ENCODE assay signal across 8 cellular contexts in the genomic region with DNA sequence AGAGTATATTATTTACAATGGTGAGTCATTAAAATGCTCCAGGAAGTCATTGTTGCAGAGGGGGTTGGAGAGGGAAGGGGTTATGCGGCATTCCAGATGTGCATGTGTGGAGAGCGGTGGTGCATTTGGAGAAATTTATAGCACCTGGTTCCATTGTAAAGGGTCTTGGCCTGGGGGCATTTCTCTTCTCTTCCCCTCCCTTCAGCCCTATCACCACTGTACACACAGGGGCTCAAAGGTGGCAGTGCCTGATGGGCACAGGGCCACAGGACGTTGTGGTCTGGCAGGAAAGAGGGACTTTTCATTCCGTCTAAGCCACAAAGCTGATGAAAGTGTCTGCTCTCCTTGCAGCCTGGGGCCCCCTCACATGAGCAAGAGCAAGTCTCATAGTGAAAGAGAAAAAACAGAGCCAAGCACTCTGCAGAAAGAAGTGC.
DNase-seq lines count a peak whose midpoint lies in the region; ATAC-seq and TF ChIP-seq lines count a peak whose summit lies in the region.

No MANE protein-coding gene starts in this region.

- in situ Hi-C loops in SK-MEL-5 (cut with HindIII; ENCODE audit: low pct_unique_long_range_greater_than_20kb, low sequenced_read_pairs), result no loop called here

- peak overlapping the region; percentile 6 to 53 for H3K4me3 Mint-ChIP-seq in activated T-cell treated with anti-CD3 and anti-CD28 coated beads, Interleukin-2, amount 50 U/mL, for 72 hours
- no peak overlapping the region for H3K4me3 Mint-ChIP-seq in activated T-cell treated with anti-CD3 and anti-CD28 coated beads, Interleukin-2, amount 50 U/mL, for 24 hours

- peaks cover 0 to 2% of the 10 kb centered on the region in 2 donors for H3K36me3 Mint-ChIP-seq in activated T-cell treated with anti-CD3 and anti-CD28 coated beads, Interleukin-2, amount 50 U/mL, for 72 hours (ENCODE audit: insufficient read depth in 2 of 2)
- H3K36me3 Mint-ChIP-seq in activated T-cell treated with anti-CD3 and anti-CD28 coated beads, Interleukin-2, amount 50 U/mL, for 24 hours (ENCODE audit: low read depth), result no peaks in the 10 kb centered on the region

- H3K27ac Mint-ChIP-seq in activated T-cell treated with anti-CD3 and anti-CD28 coated beads, Interleukin-2, amount 50 U/mL, for 72 hours, result no peak overlapping the region
- no peak overlapping the region for H3K27ac Mint-ChIP-seq in activated T-cell treated with anti-CD3 and anti-CD28 coated beads, Interleukin-2, amount 50 U/mL, for 24 hours

- H3K9me3 Mint-ChIP-seq in activated T-cell treated with anti-CD3 and anti-CD28 coated beads, Interleukin-2, amount 50 U/mL, for 72 hours, result peaks cover 5 to 13% of the 10 kb centered on the region in 2 donors
- peaks cover 8% of the 10 kb centered on the region for H3K9me3 Mint-ChIP-seq in activated T-cell treated with anti-CD3 and anti-CD28 coated beads, Interleukin-2, amount 50 U/mL, for 24 hours

- peaks cover 25% of the 10 kb centered on the region for H3K4me1 Mint-ChIP-seq in activated T-cell treated with anti-CD3 and anti-CD28 coated beads, Interleukin-2, amount 50 U/mL, for 72 hours (ENCODE audit: low read depth)
- H3K4me1 Mint-ChIP-seq in activated T-cell treated with anti-CD3 and anti-CD28 coated beads, Interleukin-2, amount 50 U/mL, for 24 hours (ENCODE audit: low read depth), result no peaks in the 10 kb centered on the region

- H3K27me3 Mint-ChIP-seq in activated T-cell treated with anti-CD3 and anti-CD28 coated beads, Interleukin-2, amount 50 U/mL, for 72 hours (ENCODE audit: low read depth), result no peaks in the 10 kb centered on the region
- H3K27me3 Mint-ChIP-seq in activated T-cell treated with anti-CD3 and anti-CD28 coated beads, Interleukin-2, amount 50 U/mL, for 24 hours, result no peaks in the 10 kb centered on the region

- peak; percentile 77 to 80 for ATAC-seq in activated T-cell treated with anti-CD3 and anti-CD28 coated beads, Interleukin-2, amount 50 U/mL, for 72 hours (replicated peaks in 1 of 2)
- ATAC-seq in HG02973 (IDR thresholded peaks at IDR 0.05; ENCODE audit: unreplicated experiment) (peak; percentile 63), omental fat pad (ENCODE audit: low FRiP score) (no peak)
- ATAC-seq in stimulated activated naive CD8-positive, alpha-beta T cell treated with anti-CD3 and anti-CD28 coated beads, Interleukin-15, Interleukin-2, amounts not matched to agents 100 U/mL and 50 U/mL, for 24 hours, result peak; percentile 51

- peak; percentile 20 to 55 for DNase-seq in activated T-cell treated with anti-CD3 and anti-CD28 coated beads, Interleukin-2, amount 50 U/mL, for 72 hours
- no peak for DNase-seq in activated T-cell treated with anti-CD3 and anti-CD28 coated beads, Interleukin-2, amount 50 U/mL, for 24 hours
- DNase-seq in SK-MEL-5 (ENCODE audit: low read depth, low spot score), result peak; percentile 54
- peak; percentile 12 for DNase-seq in stimulated activated naive CD8-positive, alpha-beta T cell treated with anti-CD3 and anti-CD28 coated beads, Interleukin-15, Interleukin-2, amounts not matched to agents 100 U/mL and 50 U/mL, for 24 hours
- no peak for DNase-seq in activated CD4-positive, CD25-positive, alpha-beta regulatory T cell treated with anti-CD3 and anti-CD28 coated beads, Interleukin-2, amount 50 U/mL, for 72 hours
- no peak for DNase-seq in D341Med (ENCODE audit: low spot score)
- DNase-seq in omental fat pad (ENCODE audit: low spot score), result no peak

- TF ChIP-seq CTCF in omental fat pad (IDR thresholded peaks at IDR 0.05), result no peak

Comparison
In these comparisons a context has a peak if more than half of its experiments do, and no peak if none do; other contexts are left out.
1. DNase-seq: peak in activated T-cell treated with anti-CD3 and anti-CD28 coated beads, Interleukin-2, amount 50 U/mL, for 72 hours (2 of 2), SK-MEL-5 (single experiment) and stimulated activated naive CD8-positive, alpha-beta T cell treated with anti-CD3 and anti-CD28 coated beads, Interleukin-15, Interleukin-2, amounts not matched to agents 100 U/mL and 50 U/mL, for 24 hours (single experiment); none in activated T-cell treated with anti-CD3 and anti-CD28 coated beads, Interleukin-2, amount 50 U/mL, for 24 hours (single experiment), activated CD4-positive, CD25-positive, alpha-beta regulatory T cell treated with anti-CD3 and anti-CD28 coated beads, Interleukin-2, amount 50 U/mL, for 72 hours (single experiment), D341Med (single experiment) and omental fat pad (single experiment).